Comparison of ENCODE assay signal across 22 cellular contexts in the genomic region with DNA sequence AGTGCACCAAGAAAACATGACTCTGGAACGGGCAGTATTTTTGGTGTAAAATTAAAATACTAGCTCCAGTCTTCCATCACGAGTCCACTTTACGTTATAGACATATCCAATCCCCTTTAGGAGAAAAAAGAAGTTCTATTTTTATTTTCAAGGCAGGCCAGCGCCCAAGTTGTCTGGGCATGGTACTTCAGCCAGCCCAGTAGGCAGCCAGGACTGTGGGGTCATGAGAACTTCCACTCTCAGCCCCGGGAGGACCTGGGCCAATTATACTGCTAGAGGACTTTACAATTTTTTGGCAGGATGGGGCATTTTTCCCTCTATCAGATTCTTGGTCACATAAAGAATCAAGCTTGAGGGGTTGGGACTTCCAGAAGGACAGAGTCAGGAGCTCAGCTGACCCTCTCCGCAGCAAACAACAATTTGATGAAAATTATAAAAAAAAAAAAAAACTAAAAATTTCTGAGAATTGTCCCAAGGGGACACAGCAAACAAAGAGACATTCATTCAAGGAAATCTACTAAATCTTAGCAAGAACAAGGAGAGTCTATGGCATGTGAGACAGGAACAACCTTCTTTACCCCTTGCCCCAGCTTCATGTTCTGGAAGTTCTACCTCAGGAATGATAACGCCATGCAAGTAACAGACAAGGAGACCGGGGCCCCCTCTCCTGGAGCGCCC.
"Had no signal": no experiment of that assay in that cellular context is flagged by ENCODE, and none has a peak within 500 bp of the region (broad histone marks: within the 10 kb centered on the region; RNA-seq: fewer than 3 reads in every experiment).

No MANE protein-coding gene starts in this region.

- H3K27ac ChIP-seq: breast epithelium, gastrocnemius medialis, neutrophil, suprapubic skin, tibial nerve had no signal

- H3K27me3 ChIP-seq: breast epithelium, gastrocnemius medialis, neutrophil, suprapubic skin, tibial nerve had no signal

- H3K4me3 ChIP-seq: breast epithelium, gastrocnemius medialis, lung, suprapubic skin, tibial nerve had no signal

- H3K36me3 ChIP-seq: breast epithelium, gastrocnemius medialis, neutrophil, suprapubic skin had no signal

- DNase-seq: activated CD4-positive, alpha-beta memory T cell treated with anti-CD3 and anti-CD28 coated beads for 36 hours; activated CD4-positive, alpha-beta T cell treated with anti-CD3 and anti-CD28 coated beads, Interleukin-2, amount 10 ng/mL, durations not matched to agents 24 days and 14 days; activated CD4-positive, CD25-positive, alpha-beta regulatory T cell treated with anti-CD3 and anti-CD28 coated beads, Interleukin-2, amount 50 U/mL, for 72 hours; activated CD8-positive, alpha-beta memory T cell treated with anti-CD3 and anti-CD28 coated beads, Interleukin-2, amount 50 U/mL, for 4 hours; activated gamma-delta T cell; activated naive CD4-positive, alpha-beta T cell treated with anti-CD3 and anti-CD28 coated beads, Interleukin-2, amount 10 ng/mL, durations not matched to agents 7 days and 5 days; activated T-cell treated with anti-CD3 and anti-CD28 coated beads, Interleukin-2, amount 50 U/mL, for 24 hours; effector CD8-positive, alpha-beta T cell; gastrocnemius medialis; naive B cell; nephron progenitor cell; stimulated activated CD4-positive, alpha-beta T cell treated with anti-CD3 and anti-CD28 coated beads, Interleukin-15, amount 100 ng/mL, for 24 hours; stimulated activated CD4-positive, alpha-beta T cell treated with anti-CD3 and anti-CD28 coated beads, Interleukin-2, amount 100 ng/mL, for 24 hours; stimulated activated naive CD4-positive, alpha-beta T cell; T-helper 2 cell had no signal

- ATAC-seq: gastrocnemius medialis, left lobe of liver had no signal

- H3K9me3 ChIP-seq: gastrocnemius medialis, neutrophil, suprapubic skin had no signal

- H3K4me1 ChIP-seq: breast epithelium, suprapubic skin had no signal

- FAIRE-seq: colon had no signal
